23 cellular contexts compared by ENCODE assay signal in the genomic region with DNA sequence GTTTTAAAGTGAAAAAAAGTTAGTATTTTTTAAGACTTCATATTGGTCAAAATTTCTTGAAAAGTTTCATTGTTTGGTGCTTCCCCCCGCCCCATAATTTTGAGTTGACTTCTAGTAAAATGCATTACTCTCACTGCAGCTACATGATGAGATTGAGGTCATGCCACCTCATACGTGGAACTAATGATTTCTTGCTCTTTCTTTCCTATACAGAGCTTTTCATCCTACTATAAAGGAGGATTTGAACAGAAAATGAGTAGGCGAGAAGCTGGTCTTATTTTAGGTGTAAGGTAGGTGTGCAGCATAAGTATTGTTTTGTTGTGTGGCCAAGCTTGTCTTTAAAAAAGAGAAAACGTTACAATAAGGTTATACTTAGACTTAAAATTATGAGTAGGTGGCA.
"Had no signal": no experiment of that assay in that cellular context is flagged by ENCODE, and none has a peak within 500 bp of the region (broad histone marks: within the 10 kb centered on the region; RNA-seq: fewer than 3 reads in every experiment).

No MANE protein-coding gene starts in this region.

- H3K9ac ChIP-seq: KMS-11 had no signal

- ATAC-seq: activated CD4-positive, CD25-positive, alpha-beta regulatory T cell treated with anti-CD3 and anti-CD28 coated beads, Interleukin-2, amount 50 U/mL, for 24 hours; activated CD8-positive, alpha-beta memory T cell treated with anti-CD3 and anti-CD28 coated beads, Interleukin-2, amount 10 ng/mL, durations not matched to agents 7 days and 5 days; SK-N-SH treated with all-trans-retinoic acid at 6 μM for 48 hours had no signal

- H3K27me3 Mint-ChIP-seq: activated CD8-positive, alpha-beta memory T cell treated with anti-CD3 and anti-CD28 coated beads, Interleukin-2, amount 10 ng/mL, durations not matched to agents 7 days and 5 days; activated naive CD4-positive, alpha-beta T cell treated with anti-CD3 and anti-CD28 coated beads, Interleukin-2, amount 10 ng/mL, durations not matched to agents 7 days and 5 days; activated naive CD8-positive, alpha-beta T cell treated with anti-CD3 and anti-CD28 coated beads for 36 hours; activated T-cell treated with anti-CD3 and anti-CD28 coated beads, Interleukin-2, amount 50 U/mL, for 24 hours had no signal

- H3K4me2 ChIP-seq: KMS-11 had no signal

- DNase-seq: activated CD4-positive, alpha-beta T cell treated with anti-CD3 and anti-CD28 coated beads for 48 hours; activated CD4-positive, alpha-beta T cell treated with anti-CD3 and anti-CD28 coated beads, Interleukin-2, amount 50 U/mL, for 48 hours; activated CD8-positive, alpha-beta memory T cell treated with anti-CD3 and anti-CD28 coated beads, Interleukin-2, amount 10 ng/mL, durations not matched to agents 7 days and 5 days; activated gamma-delta T cell treated with Interleukin-2 at 50 U/mL for 16 hours; activated naive CD4-positive, alpha-beta T cell treated with anti-CD3 and anti-CD28 coated beads, Interleukin-2, amount 10 ng/mL, durations not matched to agents 7 days and 5 days; activated naive CD8-positive, alpha-beta T cell treated with anti-CD3 and anti-CD28 coated beads for 36 hours; activated T-cell treated with anti-CD3 and anti-CD28 coated beads, Interleukin-2, amount 50 U/mL, for 24 hours; brain microvascular endothelial cell; MM.1S; NCI-H1105 treated with DMSO at 0.1 percent for 48 hours; NCI-H1436 treated with DMSO at 0.1 percent for 48 hours; NCI-H187 treated with DMSO at 0.1 percent for 48 hours; NCI-H2081 treated with DMSO at 0.1 percent for 48 hours; NCI-H446; NCI-H524; Peyer's patch; SHP77; SW 1271 had no signal

- H3K9me3 ChIP-seq: Peyer's patch, SJSA1 had no signal

- H3K4me3 ChIP-seq: Peyer's patch, SJSA1 had no signal

- H3K27ac Mint-ChIP-seq: activated CD8-positive, alpha-beta memory T cell treated with anti-CD3 and anti-CD28 coated beads, Interleukin-2, amount 10 ng/mL, durations not matched to agents 7 days and 5 days; activated naive CD4-positive, alpha-beta T cell treated with anti-CD3 and anti-CD28 coated beads, Interleukin-2, amount 10 ng/mL, durations not matched to agents 7 days and 5 days; activated naive CD8-positive, alpha-beta T cell treated with anti-CD3 and anti-CD28 coated beads for 36 hours; activated T-helper 2 cell treated with anti-CD3 and anti-CD28 coated beads, Interferon-gamma antibody, Interleukin-2, Interleukin-4, amounts not matched to agents 10 μg/mL and 5 μg/mL and 100 μg/mL, durations not matched to agents 14 hours and 24 hours and 36 hours had no signal

- H3K27me3 ChIP-seq: brain microvascular endothelial cell, Peyer's patch, SJSA1 had no signal

- H3K27ac ChIP-seq: brain microvascular endothelial cell, KMS-11, Peyer's patch, SJSA1 had no signal

- H3K4me3 Mint-ChIP-seq: activated CD8-positive, alpha-beta memory T cell treated with anti-CD3 and anti-CD28 coated beads, Interleukin-2, amount 10 ng/mL, durations not matched to agents 7 days and 5 days; activated naive CD4-positive, alpha-beta T cell treated with anti-CD3 and anti-CD28 coated beads, Interleukin-2, amount 10 ng/mL, durations not matched to agents 7 days and 5 days; activated naive CD8-positive, alpha-beta T cell treated with anti-CD3 and anti-CD28 coated beads for 36 hours; activated T-cell treated with anti-CD3 and anti-CD28 coated beads, Interleukin-2, amount 50 U/mL, for 24 hours had no signal
